ENCODE assay signal across 12 cellular contexts in genomic region chr9:35482071-35482470, GRCh38. TPM values are rescaled to one million over a fixed set of nuclear protein-coding genes. Genes with fewer than 3 reads are reported as not detected.
A peak's percentile ranks its signal among the peaks of the same experiment; 100 is the strongest.
DNase-seq lines count a peak whose midpoint lies in the region; ATAC-seq, FAIRE-seq and TF ChIP-seq lines count a peak whose summit lies in the region.
"Had no signal": no experiment of that assay in that cellular context is flagged by ENCODE, and none has a peak within 500 bp of the region (broad histone marks: within the 10 kb centered on the region; RNA-seq: fewer than 3 reads in every experiment).

No MANE protein-coding gene starts in this region.

- no peak overlapping the region for H2BK12ac ChIP-seq in H1 (ENCODE audit: low read depth, low read length)

- H4K20me1 ChIP-seq in IMR-90 (ENCODE audit: insufficient read depth, low read length) (no peaks in the 10 kb centered on the region), H1 (replicated peaks in 1 of 2; ENCODE audit: control insufficient read depth in 1 of 2, insufficient read depth in 2 of 2, low read length in 2 of 2) (peaks cover 0 to 1% of the 10 kb centered on the region in 2 experiments)
- H4K20me1 ChIP-seq: BLaER1 treated with 17β-estradiol and CSF1 and Interleukin-3, amounts not matched to agents 10 nM and 100 nM had no signal

- no peaks in the 10 kb centered on the region for H3K9me1 ChIP-seq in IMR-90 (ENCODE audit: insufficient read depth, low read length)

- no peak overlapping the region for H2BK5ac ChIP-seq in IMR-90 (ENCODE audit: low read depth, low read length, poor library complexity, severe bottlenecking)
- H2BK5ac ChIP-seq in H1 (ENCODE audit: low read depth, low read length): no peak overlapping the region

- H3K79me1 ChIP-seq in IMR-90 (ENCODE audit: low read depth in 1 of 2, low read length in 2 of 2) (no peaks in the 10 kb centered on the region), H1 (ENCODE audit: low read depth, low read length) (no peaks in the 10 kb centered on the region)

- TF ChIP-seq RAD21 in IMR-90 (IDR thresholded peaks at IDR 0.05; ENCODE audit: low read length) (no peak), H1 (IDR thresholded peaks at IDR 0.05 in 1 of 2, conservative IDR thresholded peaks at IDR 0.05 in 1 of 2; ENCODE audit: low read depth in 2 of 2, low read length in 2 of 2) (no peak)

- H3K4ac ChIP-seq in IMR-90 (ENCODE audit: low read depth, low read length) (no peak overlapping the region), H1 (replicated peaks; ENCODE audit: insufficient read length, low read depth, low read length) (no peak overlapping the region)

- no peaks in the 10 kb centered on the region for H3K79me2 ChIP-seq in H1 (ENCODE audit: control insufficient read depth in 1 of 2, insufficient read depth in 2 of 2, low read length in 2 of 2)

- no peak for TF ChIP-seq EP300 in H1 (IDR thresholded peaks at IDR 0.05; ENCODE audit: borderline replicate concordance in 1 of 2, low read depth in 2 of 2, low read length in 2 of 2)

- TF ChIP-seq POLR2A in IMR-90 (IDR thresholded peaks at IDR 0.05; ENCODE audit: low read depth, low read length) (no peak), H1 (IDR thresholded peaks at IDR 0.05; ENCODE audit: control extremely low read depth in 1 of 2, low read depth in 2 of 2, low read length in 2 of 2) (no peak)

- no peak for FAIRE-seq in H1 (lab: Jason Lieb, UNC)

- H4K91ac ChIP-seq in IMR-90 (ENCODE audit: insufficient read depth, low read depth, low read length) (no peak overlapping the region), H1 (replicated peaks; ENCODE audit: insufficient read length, low read length) (no peak overlapping the region)

- H3K36me3 ChIP-seq in IMR-90 (ENCODE audit: control insufficient read depth, insufficient read depth, low read length): no peaks in the 10 kb centered on the region
- no peaks in the 10 kb centered on the region for H3K36me3 ChIP-seq in H1 (ENCODE audit: control insufficient read depth in 2 of 4, insufficient read depth in 4 of 4, low read length in 3 of 4)
- H3K36me3 ChIP-seq: BLaER1 treated with 17β-estradiol and CSF1 and Interleukin-3, amounts not matched to agents 10 nM and 100 nM had no signal

- H3K56ac ChIP-seq in IMR-90 (ENCODE audit: extremely low read depth, insufficient read depth, low read length): no peak overlapping the region
- H3K56ac ChIP-seq in H1 (replicated peaks; ENCODE audit: insufficient read length, low read depth, low read length): no peak overlapping the region

- DNase-seq in NCI-H82 (lab: John Stamatoyannopoulos, UW): peak; percentile 28
- DNase-seq in NCI-H82 treated with DMSO at 0.1 percent for 48 hours (lab: John Stamatoyannopoulos, UW; ENCODE audit: unreplicated experiment): no peak
- DNase-seq in IMR-90: peak; percentile 19
- DNase-seq in H1 (ENCODE audit: low read depth in 1 of 2, low spot score in 2 of 2): no peak
- no peak for DNase-seq in NCI-H2107 treated with DMSO at 0.1 percent for 48 hours (lab: John Stamatoyannopoulos, UW; ENCODE audit: unreplicated experiment)
- DNase-seq in NCI-H1694 treated with DMSO at 0.1 percent for 48 hours (lab: John Stamatoyannopoulos, UW): no peak
- DNase-seq: DMS79, KG1 had no signal

- no peak for TF ChIP-seq CTCF in IMR-90 (conservative IDR thresholded peaks at IDR 0.05; ENCODE audit: low read depth, low read length)
- TF ChIP-seq CTCF in H1 (IDR thresholded peaks at IDR 0.05; ENCODE audit: control extremely low read depth in 1 of 3, insufficient read depth in 1 of 3, low read depth in 1 of 3, low read length in 3 of 3): no peak

- BruUV-seq in IMR-90 (replicated peaks; lab: Mats Ljungman, UMichigan): no TSS peak

- no peak overlapping the region for H2BK120ac ChIP-seq in IMR-90 (ENCODE audit: low read depth, low read length)
- no peak overlapping the region for H2BK120ac ChIP-seq in H1 (replicated peaks; ENCODE audit: low read depth, low read length)

- H3K9ac ChIP-seq in IMR-90 (ENCODE audit: low read depth, low read length) (no peak overlapping the region), H1 (replicated peaks in 1 of 4; ENCODE audit: extremely low read depth in 1 of 4, low read depth in 3 of 4, low read length in 3 of 4) (no peak overlapping the region)
- H3K9ac ChIP-seq: BLaER1 treated with 17β-estradiol and CSF1 and Interleukin-3, amounts not matched to agents 10 nM and 100 nM had no signal

- H3K4me1 ChIP-seq in IMR-90 (ENCODE audit: control insufficient read depth, insufficient read depth, low read length): peaks cover 4% of the 10 kb centered on the region; the same call in 1 of the 2 replicates
- 0 out of 7 replicates have a peak, but pooled peaks cover 0 to 2% (median 0%) of the 10 kb centered on the region in 4 experiments for H3K4me1 ChIP-seq in H1 (replicated peaks in 1 of 4; ENCODE audit: control insufficient read depth in 3 of 4, insufficient read depth in 4 of 4, low read length in 3 of 4)

- peak overlapping the region; percentile 26 for H2AFZ ChIP-seq in IMR-90 (replicated peaks; ENCODE audit: low read length, poor library complexity)
- H2AFZ ChIP-seq in H1 (ENCODE audit: low read length): 0 out of 2 replicates have a peak overlapping the region, but pooled peaks have one; percentile 69

- POLR2A ChIA-PET in IMR-90 (lab: Charles Lee; ENCODE audit: unreplicated experiment) (no interaction called here), H1 (lab: Charles Lee; ENCODE audit: partially characterized antibody) (no interaction called here)

- H2BK20ac ChIP-seq in IMR-90 (ENCODE audit: low read depth, low read length) (no peak overlapping the region), H1 (ENCODE audit: low read length) (no peak overlapping the region)

- H3K18ac ChIP-seq in IMR-90 (ENCODE audit: low read depth, low read length) (no peak overlapping the region), H1 (ENCODE audit: extremely low read depth, low read length) (no peak overlapping the region)

- peak overlapping the region; percentile 15; the same call in 1 of the 2 replicates for H3K4me2 ChIP-seq in IMR-90 (ENCODE audit: low read depth, low read length)
- H3K4me2 ChIP-seq in H1 (ENCODE audit: insufficient read depth in 1 of 2, low read depth in 2 of 2, low read length in 2 of 2): no peak overlapping the region
- H3K4me2 ChIP-seq: BLaER1 treated with 17β-estradiol and CSF1 and Interleukin-3, amounts not matched to agents 10 nM and 100 nM had no signal

- CTCF ChIA-PET in IMR-90 (lab: Yijun Ruan, JAX) (no interaction called here), H1 (lab: Charles Lee; ENCODE audit: partially characterized antibody) (no interaction called here)

- H4K8ac ChIP-seq in IMR-90 (ENCODE audit: low read depth in 2 of 2, low read length in 2 of 2) (no peak overlapping the region), H1 (ENCODE audit: extremely low read depth, insufficient read depth, low read length) (no peak overlapping the region)

- H3K9me3 ChIP-seq in IMR-90 (ENCODE audit: control insufficient read depth, insufficient read depth, low read length): no peaks in the 10 kb centered on the region
- H3K9me3 ChIP-seq in H1 (ENCODE audit: insufficient read depth in 2 of 2, low read depth in 1 of 2, low read length in 1 of 2): no peaks in the 10 kb centered on the region
- H3K9me3 ChIP-seq: BLaER1 treated with 17β-estradiol and CSF1 and Interleukin-3, amounts not matched to agents 10 nM and 100 nM had no signal

- peaks cover 3% of the 10 kb centered on the region; the same call in 1 of the 2 replicates for H3K27me3 ChIP-seq in IMR-90 (ENCODE audit: control insufficient read depth, insufficient read depth, low read length)
- H3K27me3 ChIP-seq in H1 (replicated peaks in 1 of 4; ENCODE audit: control insufficient read depth in 3 of 4, extremely low read depth in 1 of 4, insufficient read depth in 3 of 4, low read length in 3 of 4): no peaks in the 10 kb centered on the region
- H3K27me3 ChIP-seq: BLaER1 treated with 17β-estradiol and CSF1 and Interleukin-3, amounts not matched to agents 10 nM and 100 nM had no signal

- H2AK5ac ChIP-seq in IMR-90 (ENCODE audit: low read depth, low read length) (no peak overlapping the region), H1 (ENCODE audit: low read depth, low read length) (no peak overlapping the region)

- H3K4me3 ChIP-seq in IMR-90 (ENCODE audit: insufficient read depth, low read depth, low read length) (no peak overlapping the region), H1 (ENCODE audit: extremely low read depth in 1 of 4, insufficient read depth in 2 of 4, low read depth in 3 of 4, low read length in 4 of 4) (no peak overlapping the region)
- H3K4me3 ChIP-seq: BLaER1 treated with 17β-estradiol and CSF1 and Interleukin-3, amounts not matched to agents 10 nM and 100 nM had no signal

- H3K27ac ChIP-seq in IMR-90 (ENCODE audit: insufficient read depth, low read length): no peak overlapping the region
- H3K27ac ChIP-seq in H1 (ENCODE audit: low read depth, low read length): no peak overlapping the region
- H3K27ac ChIP-seq: 22Rv1; BLaER1 treated with 17β-estradiol and CSF1 and Interleukin-3, amounts not matched to agents 10 nM and 100 nM had no signal

- peak overlapping the region; percentile 5; the same call in 1 of the 2 replicates for H4K5ac ChIP-seq in IMR-90 (ENCODE audit: low read depth, low read length)
- H4K5ac ChIP-seq in H1 (ENCODE audit: insufficient read length, low read depth, low read length): no peak overlapping the region

- ATAC-seq in IMR-90 (ENCODE audit: low read depth): no peak; the same call in 1 of the 2 replicates
- ATAC-seq in GM19023 (IDR thresholded peaks at IDR 0.05; ENCODE audit: unreplicated experiment): no peak
- ATAC-seq in HG02981 (IDR thresholded peaks at IDR 0.05; ENCODE audit: unreplicated experiment): no peak

- no peak overlapping the region for H2BK15ac ChIP-seq in IMR-90 (ENCODE audit: low read depth, low read length)
- H2BK15ac ChIP-seq in H1 (ENCODE audit: low read length): no peak overlapping the region

- dilution Hi-C loops in IMR-90 (cut with HindIII; ENCODE audit: low sequenced_read_pairs, unreplicated experiment): no loop called here

- in situ Hi-C loops in IMR-90 (cut with MboI; ENCODE audit: low sequenced_read_pairs): no loop called here

- H2AK9ac ChIP-seq in IMR-90 (replicated peaks; ENCODE audit: low read depth, low read length, poor library complexity): no peak overlapping the region

- WGBS in IMR-90 (ENCODE audit: extremely low coverage in 2 of 2, insufficient read length in 1 of 2), 2 experiments: no CpG with 5 or more reads among the region's 3 CpGs
- 78% methylated on average over 3 of the region's 3 CpGs; no CpG with 5 or more reads in 1 of the 2 experiments for WGBS in H1 (ENCODE audit: extremely low coverage in 1 of 2, insufficient coverage in 1 of 2, insufficient read length in 1 of 2, insufficient replicate concordance in 2 of 2, low coverage in 1 of 2, low lambda C conversion rate in 2 of 2, missing lambda C conversion rate in 1 of 2), 2 experiments

- H3K23ac ChIP-seq in IMR-90 (ENCODE audit: low read depth, low read length) (no peak overlapping the region), H1 (ENCODE audit: insufficient read length) (no peak overlapping the region)

- H3K23me2 ChIP-seq in H1 (ENCODE audit: low read depth, low read length): no peaks in the 10 kb centered on the region

- intact Hi-C loops in IMR-90 (cut with micrococcal nuclease): loop anchor here (10.0 kb wide), 1 partner anchor 173 kb away; the partner anchor contains the start of genes CCDC107, RMRP and SIT1

- no peak overlapping the region for H3K14ac ChIP-seq in IMR-90 (replicated peaks; ENCODE audit: low read depth, low read length)
- H3K14ac ChIP-seq in H1 (ENCODE audit: insufficient read length): no peak overlapping the region

RNA-seq across cellular contexts. Expression of gene RUSC2, which starts 7.8 kb away (rescaled TPM):
- total RNA-seq in IMR-90 (2012; rRNA removed): 17.4 and 18.3 TPM in 2 replicates
- polyA plus RNA-seq in IMR-90 (2012; rRNA removed): 35.4 and 42.8 TPM in 2 replicates
- polyA plus RNA-seq in IMR-90 (2012; cell fraction: cytosol; rRNA removed): 16.0 and 32.6 TPM in 2 replicates
- polyA plus RNA-seq in IMR-90 (2012; cell fraction: nucleus; rRNA removed; ENCODE audit: low replicate concordance): 90.1 and 162 TPM in 2 replicates
- total RNA-seq in H1 (2021; fragmentation: NEBNext Ultra II Directional; extraction: Animal tissue kit (Norgen Biotek cat#: 25700)): 6.8 and 7.9 TPM in 2 replicates
- polyA plus RNA-seq in H1 (2011; rRNA removed): 4.2 and 5.7 TPM in 2 replicates
- polyA plus RNA-seq in H1 (2011; cell fraction: cytosol; rRNA removed): 3.6 TPM
- 11.4 TPM for polyA plus RNA-seq in H1 (2011; cell fraction: nucleus; rRNA removed)
- 3.2 to 4.6 TPM (median 3.7 TPM) in 4 replicates for polyA plus RNA-seq in H1 (2012, experiment 1 of 2)
- 3.4 TPM for polyA plus RNA-seq in H1 (2012, experiment 2 of 2)
- polyA plus RNA-seq in H1 (2013, experiment 1 of 2): 2.5 TPM
- polyA plus RNA-seq in H1 (2013, experiment 2 of 2): 2.2 TPM
- polyA minus RNA-seq in H1 (2011; rRNA and poly(A)+ RNA removed): 12.4 and 15.5 TPM in 2 replicates
- 4.7 TPM for polyA minus RNA-seq in H1 (2011; cell fraction: cytosol; rRNA and poly(A)+ RNA removed)
- polyA minus RNA-seq in H1 (2011; cell fraction: nucleus; rRNA and poly(A)+ RNA removed): 7.7 TPM

Comparison
In these comparisons a context has a peak if more than half of its experiments do, and no peak if none do; other contexts are left out.
1. DNase-seq: peak in NCI-H82 (single experiment) and IMR-90 (single experiment); none in NCI-H82 treated with DMSO at 0.1 percent for 48 hours (single experiment), H1 (0 of 2), NCI-H2107 treated with DMSO at 0.1 percent for 48 hours (single experiment) and NCI-H1694 treated with DMSO at 0.1 percent for 48 hours (single experiment).